ENCODE assay signal across 1 cellular context in the genomic region with DNA sequence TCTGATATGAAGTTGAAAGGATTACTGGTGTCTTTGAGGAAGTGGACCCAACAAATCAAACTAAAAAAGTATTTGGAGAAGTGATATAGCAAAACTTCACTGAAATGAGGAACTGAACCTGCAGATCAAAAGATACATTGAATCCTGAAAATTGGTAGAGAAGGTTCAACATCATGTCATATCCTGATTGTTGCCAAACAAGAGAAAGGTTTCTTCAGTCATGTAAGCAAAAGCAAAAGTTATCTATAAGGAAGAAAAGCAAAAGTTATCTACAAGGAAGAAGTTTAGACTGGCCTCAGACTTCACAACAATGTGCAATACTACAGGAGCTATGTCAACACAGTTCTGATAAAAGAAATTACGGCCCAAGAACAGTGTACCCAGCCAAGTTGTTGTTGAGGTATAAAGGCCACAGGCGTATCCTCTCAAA.
TF ChIP-seq lines count a peak whose summit lies in the region.

No MANE protein-coding gene starts in this region.

TF ChIP-seq in A549, 52 proteins besides CTCF, POLR2A, EP300 and RAD21 (continued from another document):
- TF ChIP-seq PHF8 (IDR thresholded peaks at IDR 0.05; ENCODE audit: borderline replicate concordance, low read depth) = no peak
- TF ChIP-seq, protein P1, sequence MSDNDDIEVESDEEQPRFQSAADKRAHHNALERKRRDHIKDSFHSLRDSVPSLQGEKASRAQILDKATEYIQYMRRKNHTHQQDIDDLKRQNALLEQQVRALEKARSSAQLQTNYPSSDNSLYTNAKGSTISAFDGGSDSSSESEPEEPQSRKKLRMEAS (IDR thresholded peaks at IDR 0.05) = no peak
- no peak for TF ChIP-seq KDM1A (IDR thresholded peaks at IDR 0.05; ENCODE audit: low read depth)
- no peak for TF ChIP-seq MAFK (IDR thresholded peaks at IDR 0.05; ENCODE audit: partially characterized antibody)
- TF ChIP-seq NPAS2 (CRISPR knock-in tag; IDR thresholded peaks at IDR 0.05; ENCODE audit: borderline replicate concordance) = no peak
- no peak for TF ChIP-seq CHD2 (IDR thresholded peaks at IDR 0.05; ENCODE audit: low read length, partially characterized antibody)
- TF ChIP-seq, protein P2, sequence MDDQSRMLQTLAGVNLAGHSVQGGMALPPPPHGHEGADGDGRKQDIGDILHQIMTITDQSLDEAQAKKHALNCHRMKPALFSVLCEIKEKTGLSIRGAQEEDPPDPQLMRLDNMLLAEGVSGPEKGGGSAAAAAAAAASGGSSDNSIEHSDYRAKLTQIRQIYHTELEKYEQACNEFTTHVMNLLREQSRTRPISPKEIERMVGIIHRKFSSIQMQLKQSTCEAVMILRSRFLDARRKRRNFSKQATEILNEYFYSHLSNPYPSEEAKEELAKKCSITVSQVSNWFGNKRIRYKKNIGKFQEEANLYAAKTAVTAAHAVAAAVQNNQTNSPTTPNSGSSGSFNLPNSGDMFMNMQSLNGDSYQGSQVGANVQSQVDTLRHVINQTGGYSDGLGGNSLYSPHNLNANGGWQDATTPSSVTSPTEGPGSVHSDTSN (IDR thresholded peaks at IDR 0.05) = no peak
- TF ChIP-seq ZSCAN20 (CRISPR knock-in tag; IDR thresholded peaks at IDR 0.05) = no peak
- TF ChIP-seq CEBPB (IDR thresholded peaks at IDR 0.05) = no peak
- TF ChIP-seq, protein P3, sequence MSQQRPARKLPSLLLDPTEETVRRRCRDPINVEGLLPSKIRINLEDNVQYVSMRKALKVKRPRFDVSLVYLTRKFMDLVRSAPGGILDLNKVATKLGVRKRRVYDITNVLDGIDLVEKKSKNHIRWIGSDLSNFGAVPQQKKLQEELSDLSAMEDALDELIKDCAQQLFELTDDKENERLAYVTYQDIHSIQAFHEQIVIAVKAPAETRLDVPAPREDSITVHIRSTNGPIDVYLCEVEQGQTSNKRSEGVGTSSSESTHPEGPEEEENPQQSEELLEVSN (IDR thresholded peaks at IDR 0.05; ENCODE audit: borderline replicate concordance, low read depth) = no peak
- TF ChIP-seq CBX8 (IDR thresholded peaks at IDR 0.05) = no peak
- TF ChIP-seq FOSB (CRISPR knock-in tag; IDR thresholded peaks at IDR 0.05) = no peak
